9 cellular contexts compared by ENCODE assay signal in genomic region chr11:65663634-65664200, GRCh38. TPM values are rescaled to one million over a fixed set of nuclear protein-coding genes. Genes with fewer than 3 reads are reported as not detected.
A peak's percentile ranks its signal among the peaks of the same experiment; 100 is the strongest.
DNase-seq lines count a peak whose midpoint lies in the region; ATAC-seq, FAIRE-seq and TF ChIP-seq lines count a peak whose summit lies in the region.
"Had no signal": no experiment of that assay in that cellular context is flagged by ENCODE, and none has a peak within 500 bp of the region (broad histone marks: within the 10 kb centered on the region; RNA-seq: fewer than 3 reads in every experiment).

No MANE protein-coding gene starts in this region.

- H3K9me3 ChIP-seq in DND-41 (ENCODE audit: insufficient read depth, low read length, severe bottlenecking) = no peaks in the 10 kb centered on the region
- H3K9me3 ChIP-seq in pancreas = no peaks in the 10 kb centered on the region

- H2AFZ ChIP-seq in DND-41 (ENCODE audit: low read depth, low read length) = peak overlapping the region; percentile 77
- peak overlapping the region; percentile 97 for H2AFZ ChIP-seq in GM23338

- H3K27me3 ChIP-seq in DND-41 (ENCODE audit: insufficient read depth, low read length, poor library complexity) (no peaks in the 10 kb centered on the region), GM23338 (ENCODE audit: insufficient read depth) (no peaks in the 10 kb centered on the region), pancreas (no peaks in the 10 kb centered on the region)

- 3 to 5% methylated on average over 15 of the region's 15 CpGs for WGBS in pancreas, 2 donors

- H3K27me3 Mint-ChIP-seq in GM23338 (ENCODE audit: insufficient read depth, low read depth, poor library complexity) = peaks cover 7% of the 10 kb centered on the region

- intact Hi-C loops in left cardiac atrium (cut with DNase I) = loop anchor here in 1 of 2 donors (5.0 kb wide), 1 partner anchor 49 kb away; the partner anchor contains the start of gene KAT5
- intact Hi-C loops in pancreas (cut with DNase I) = no loop called here

- peaks cover 28% of the 10 kb centered on the region for H4K20me1 ChIP-seq in DND-41 (ENCODE audit: insufficient read depth, low read length)
- H4K20me1 ChIP-seq in GM23338 (replicated peaks; ENCODE audit: insufficient read depth) = no peaks in the 10 kb centered on the region

- H3K9ac ChIP-seq in DND-41 (ENCODE audit: low read depth, low read length) = peak overlapping the region; percentile 83

- H3K27ac ChIP-seq in DND-41 (ENCODE audit: low read length) (peak overlapping the region; percentile 76), GM23338 (ENCODE audit: low read depth) (peak overlapping the region; percentile 87), pancreas (peak overlapping the region; percentile 91 to 99 (median 95))

- ATAC-seq in DND-41 (ENCODE audit: insufficient read depth, low read depth) (peak; percentile 41), GM23338 (peak; percentile 41), left cardiac atrium (peak; percentile 67 to 69), pancreas (peak; percentile 11 to 59 (median 37)), GM19452 (IDR thresholded peaks at IDR 0.05; ENCODE audit: unreplicated experiment) (no peak)

- peaks cover 29% of the 10 kb centered on the region for H3K36me3 ChIP-seq in DND-41 (ENCODE audit: insufficient read depth, low read length)
- H3K36me3 ChIP-seq in GM23338 (ENCODE audit: insufficient read depth) = 0 out of 2 replicates have a peak, but pooled peaks cover 4% of the 10 kb centered on the region
- peaks cover 0 to 24% (median 13%) of the 10 kb centered on the region in 3 donors for H3K36me3 ChIP-seq in pancreas

- H3F3A ChIP-seq in GM23338 (replicated peaks; ENCODE audit: low read depth) = no peaks in the 10 kb centered on the region

- peaks cover 22% of the 10 kb centered on the region for H3K36me3 Mint-ChIP-seq in GM23338 (ENCODE audit: low read depth)

- H3K4me1 ChIP-seq in DND-41 (ENCODE audit: insufficient read depth, low read length) (peaks cover 33% of the 10 kb centered on the region), GM23338 (ENCODE audit: insufficient read depth) (no peaks in the 10 kb centered on the region; the same call in 1 of the 2 replicates), pancreas (peaks cover 8 to 14% (median 13%) of the 10 kb centered on the region in 3 donors)

- no peaks in the 10 kb centered on the region for H3K9me3 Mint-ChIP-seq in GM23338

- TF ChIP-seq CTCF in DND-41 (IDR thresholded peaks at IDR 0.05; ENCODE audit: borderline replicate concordance, extremely low read depth, low read length, poor library complexity, severe bottlenecking) (no peak), GM23338 (conservative IDR thresholded peaks at IDR 0.05; ENCODE audit: low read depth in 2 of 2) (no peak), pancreas (IDR thresholded peaks at IDR 0.05) (no peak)

- peak overlapping the region; percentile 93; the same call in 1 of the 2 replicates for H3K27ac Mint-ChIP-seq in GM23338

- no peaks in the 10 kb centered on the region for H3K9me2 ChIP-seq in GM23338 (ENCODE audit: insufficient read depth)

- peaks cover 7% of the 10 kb centered on the region for H3K4me1 Mint-ChIP-seq in GM23338

- H3K4me3 Mint-ChIP-seq in GM23338 = peak overlapping the region; percentile 87

- no peak for FAIRE-seq in pancreas (lab: Jason Lieb, UNC)
- FAIRE-seq: TTC549 had no signal

- H3K4me2 ChIP-seq in DND-41 (ENCODE audit: insufficient read depth, low read length) = peak overlapping the region; percentile 98
- peak overlapping the region; percentile 78 for H3K4me2 ChIP-seq in GM23338

- H3K79me2 ChIP-seq in DND-41 (ENCODE audit: insufficient read depth, low read length) (peaks cover 50% of the 10 kb centered on the region), GM23338 (replicated peaks; ENCODE audit: insufficient read depth) (peaks cover 14% of the 10 kb centered on the region)

- H3K4me3 ChIP-seq in DND-41 (ENCODE audit: low read depth in 1 of 2, low read length in 2 of 2) = peak overlapping the region; percentile 51 to 77
- H3K4me3 ChIP-seq in GM23338 = peak overlapping the region; percentile 95
- H3K4me3 ChIP-seq in pancreas = peak overlapping the region; percentile 81 to 98 (median 90)

- DNase-seq in DND-41 (peak; percentile 51), GM23338 (ENCODE audit: low spot score) (peak; percentile 60), NCI-H69 (lab: John Stamatoyannopoulos, UW) (peak; percentile 65), amniotic epithelial cell (ENCODE audit: low read depth) (peak; percentile 57), left cardiac atrium (peak; percentile 80), pancreas (peak in 5 of 6 donors; percentile 51 to 70 (median 67)), mucosa of gallbladder (ENCODE audit: low spot score) (no peak)

TF ChIP-seq in GM23338, 12 proteins besides CTCF, POLR2A, EP300 and RAD21:
- TF ChIP-seq REST (IDR thresholded peaks at IDR 0.05; ENCODE audit: unreplicated experiment) (no peak), POLR2AphosphoS5 (IDR thresholded peaks at IDR 0.05; ENCODE audit: low read depth) (0 out of 2 replicates have a peak, but pooled peaks have one; percentile 7)
TF ChIP-seq in GM23338: peak in this region for 1.

RNA-seq across cellular contexts. Expression of gene RELA, which starts 1.0 kb away (rescaled TPM):
- total RNA-seq in GM23338 (2014; rRNA removed; shearing (Covaris generic)) = 17.0 and 22.8 TPM in 2 replicates
- polyA plus RNA-seq in GM23338 (2016; fragmentation: Nextera tagmentation; extraction: Ambion mirVana) (12.9 and 18.5 TPM in 2 replicates), pancreas (10 to 100 TPM; 37.3 to 46.6 TPM)
- total RNA-seq in left cardiac atrium (10 to 100 TPM; 36.1 to 56.2 TPM), pancreas (10 to 100 TPM; 29.8 to 42.2 (median 34.6) TPM), mucosa of gallbladder (84.2 TPM)

RNA-seq across cellular contexts. Expression of gene SIPA1, which starts 25.8 kb away (rescaled TPM):
- total RNA-seq in GM23338 (2014; rRNA removed; shearing (Covaris generic)) = 54.6 and 56.7 TPM in 2 replicates
- polyA plus RNA-seq in GM23338 (2016; fragmentation: Nextera tagmentation; extraction: Ambion mirVana) (50.1 and 75.5 TPM in 2 replicates), pancreas (10 to 100 TPM; 42.3 to 52.2 TPM)
- total RNA-seq in left cardiac atrium (10 to 100 TPM; 31.7 to 33.0 TPM), pancreas (10 to 100 TPM; 11.2 to 38.2 (median 21.2) TPM), mucosa of gallbladder (74.7 TPM)

RNA-seq across cellular contexts. Expression of gene PCNX3, which starts 48.1 kb away (rescaled TPM):
- total RNA-seq in GM23338 (2014; rRNA removed; shearing (Covaris generic)) = 41.2 and 52.2 TPM in 2 replicates
- polyA plus RNA-seq in GM23338 (2016; fragmentation: Nextera tagmentation; extraction: Ambion mirVana) = 7.3 and 8.7 TPM in 2 replicates
- total RNA-seq in left cardiac atrium = 10 to 100 TPM; 15.1 to 16.7 TPM
- total RNA-seq in pancreas = 10 to 100 TPM; 13.5 to 21.5 (median 17.3) TPM
- 10 to 100 TPM; 21.7 to 26.3 TPM for polyA plus RNA-seq in pancreas
- total RNA-seq in mucosa of gallbladder = 52.5 TPM

RNA-seq across cellular contexts. Expression of gene KAT5, which starts 48.3 kb away (rescaled TPM):
- total RNA-seq in GM23338 (2014; rRNA removed; shearing (Covaris generic)) = 33.3 and 40.4 TPM in 2 replicates
- polyA plus RNA-seq in GM23338 (2016; fragmentation: Nextera tagmentation; extraction: Ambion mirVana) (34.6 and 34.8 TPM in 2 replicates), pancreas (10 to 100 TPM; 79.6 to 99.6 TPM)
- total RNA-seq in left cardiac atrium (10 to 100 TPM; 46.6 to 47.3 TPM), pancreas (10 to 100 TPM; 26.5 to 39.8 (median 35.0) TPM), mucosa of gallbladder (74.7 TPM)

RNA-seq across cellular contexts. Expression of gene MAP3K11, which starts 49.7 kb away (rescaled TPM):
- 32.8 and 38.6 TPM in 2 replicates for total RNA-seq in GM23338 (2014; rRNA removed; shearing (Covaris generic))
- polyA plus RNA-seq in GM23338 (2016; fragmentation: Nextera tagmentation; extraction: Ambion mirVana) (19.8 and 20.8 TPM in 2 replicates), pancreas (10 to 100 TPM; 75.5 to 84.7 TPM)
- total RNA-seq in left cardiac atrium (10 to 100 TPM; 42.8 to 44.7 TPM), pancreas (10 to 100 TPM; 23.2 to 40.6 (median 26.7) TPM), mucosa of gallbladder (85.6 TPM)
